In genomic region chr7:103347507-103348267, GRCh38 we compare ENCODE assay signal across 8 cellular contexts. TPM values are rescaled to one million over a fixed set of nuclear protein-coding genes. Genes with fewer than 3 reads are reported as not detected.
A peak's percentile ranks its signal among the peaks of the same experiment; 100 is the strongest.
DNase-seq lines count a peak whose midpoint lies in the region; ATAC-seq lines count a peak whose summit lies in the region.

Gene PSMC2, plus strand, starts transcription at chr7:103347643. Its CDS starts 69 bp downstream, at chr7:103347712.

- CTCF ChIA-PET in activated CD8-positive, alpha-beta memory T cell treated with anti-CD3 and anti-CD28 coated beads for 36 hours (lab: Charles Lee) = no interaction called here

- H3K9me3 ChIP-seq in effector memory CD4-positive, alpha-beta T cell (ENCODE audit: control insufficient read depth, low read length) = no peaks in the 10 kb centered on the region

- H3K4me3 ChIP-seq in effector memory CD4-positive, alpha-beta T cell (ENCODE audit: insufficient read depth, low read depth, low read length, poor library complexity, severe bottlenecking) = peak within 1 kb of the TSS; percentile 80

- H3K27ac ChIP-seq in effector memory CD4-positive, alpha-beta T cell (ENCODE audit: insufficient read depth, low read length, poor library complexity, severe bottlenecking) = peak within 1 kb of the TSS; percentile 78

- ATAC-seq in GM21367 (IDR thresholded peaks at IDR 0.05; ENCODE audit: unreplicated experiment) = peak; percentile 66

- DNase-seq in COLO829 (ENCODE audit: low spot score) = peak; percentile 97
- DNase-seq in HT1080 (ENCODE audit: low read depth) = peak; percentile 85
- peak; percentile 49 to 56 for DNase-seq in NOMO-1 (lab: John Stamatoyannopoulos, UW; ENCODE audit: unreplicated experiment in 2 of 2)
- peak; percentile 69 to 78 (median 75) for DNase-seq in effector memory CD4-positive, alpha-beta T cell
- peak; percentile 94 for DNase-seq in medulla oblongata (ENCODE audit: extremely low spot score)
- peak; percentile 60 to 72 (median 65) for DNase-seq in stimulated activated CD4-positive, alpha-beta T cell treated with anti-CD3 and anti-CD28 coated beads, TNF-alpha, amount 100 ng/mL, for 48 hours (ENCODE audit: low read depth in 3 of 3)

- no peaks in the 10 kb centered on the region for H3K27me3 ChIP-seq in effector memory CD4-positive, alpha-beta T cell (replicated peaks; ENCODE audit: control insufficient read depth, insufficient read depth, low read length, poor library complexity, severe bottlenecking)

- H3K4me1 ChIP-seq in effector memory CD4-positive, alpha-beta T cell (ENCODE audit: control insufficient read depth, insufficient read depth, low read length, poor library complexity, severe bottlenecking) = peaks cover 23% of the 10 kb centered on the region

- H3K36me3 ChIP-seq in effector memory CD4-positive, alpha-beta T cell (ENCODE audit: control insufficient read depth, insufficient read depth, low read length) = no peaks in the 10 kb centered on the region

- POLR2A ChIA-PET in activated CD8-positive, alpha-beta memory T cell treated with anti-CD3 and anti-CD28 coated beads for 36 hours (lab: Charles Lee) = no interaction called here

RNA-seq across cellular contexts. Expression of gene PSMC2, which starts in this region (rescaled TPM):
- 211 and 237 TPM in 2 replicates for total RNA-seq in HT1080 (2014; rRNA removed; shearing (Covaris generic))
- polyA plus RNA-seq in HT1080 (2015; cell fraction: cytosol; rRNA removed) = 155 and 163 TPM in 2 replicates
- polyA plus RNA-seq in HT1080 (2015; cell fraction: nucleus; rRNA removed) = 199 and 235 TPM in 2 replicates
- 100 to 1,000 TPM; 188 to 192 TPM for total RNA-seq in activated CD8-positive, alpha-beta memory T cell treated with anti-CD3 and anti-CD28 coated beads for 36 hours

Comparison
In these comparisons a context has a peak if more than half of its experiments do, and no peak if none do; other contexts are left out.
1. Peak in every context shown above with its lines: DNase-seq, ATAC-seq, H3K4me3 ChIP-seq and H3K27ac ChIP-seq.